In genomic region chr20:2768632-2769015, GRCh38 we compare ENCODE assay signal across 1 cellular context.
TF ChIP-seq lines count a peak whose summit lies in the region.

No MANE protein-coding gene starts in this region.

TF ChIP-seq in endothelial cell of umbilical vein, 7 proteins besides CTCF, POLR2A, EP300 and RAD21:
- TF ChIP-seq JUN (IDR thresholded peaks at IDR 0.05; ENCODE audit: borderline replicate concordance, insufficient read depth, insufficient read length, low read depth) (no peak), MYC (IDR thresholded peaks at IDR 0.05; ENCODE audit: low read depth, low read length) (no peak), FOS (IDR thresholded peaks at IDR 0.05; ENCODE audit: borderline replicate concordance, insufficient read depth, low read length) (no peak), MAX (IDR thresholded peaks at IDR 0.05; ENCODE audit: insufficient read depth, insufficient read length) (no peak), POLR2AphosphoS5 (IDR thresholded peaks at IDR 0.05; ENCODE audit: insufficient read depth, low read depth, low read length) (no peak), EZH2 (IDR thresholded peaks at IDR 0.05; ENCODE audit: borderline replicate concordance, low read depth, low read length, severe bottlenecking) (no peak), GATA2 (IDR thresholded peaks at IDR 0.05; ENCODE audit: insufficient read depth, insufficient read length, low read depth, low read length) (no peak)
